ENCODE assay signal across 2 cellular contexts in the genomic region with DNA sequence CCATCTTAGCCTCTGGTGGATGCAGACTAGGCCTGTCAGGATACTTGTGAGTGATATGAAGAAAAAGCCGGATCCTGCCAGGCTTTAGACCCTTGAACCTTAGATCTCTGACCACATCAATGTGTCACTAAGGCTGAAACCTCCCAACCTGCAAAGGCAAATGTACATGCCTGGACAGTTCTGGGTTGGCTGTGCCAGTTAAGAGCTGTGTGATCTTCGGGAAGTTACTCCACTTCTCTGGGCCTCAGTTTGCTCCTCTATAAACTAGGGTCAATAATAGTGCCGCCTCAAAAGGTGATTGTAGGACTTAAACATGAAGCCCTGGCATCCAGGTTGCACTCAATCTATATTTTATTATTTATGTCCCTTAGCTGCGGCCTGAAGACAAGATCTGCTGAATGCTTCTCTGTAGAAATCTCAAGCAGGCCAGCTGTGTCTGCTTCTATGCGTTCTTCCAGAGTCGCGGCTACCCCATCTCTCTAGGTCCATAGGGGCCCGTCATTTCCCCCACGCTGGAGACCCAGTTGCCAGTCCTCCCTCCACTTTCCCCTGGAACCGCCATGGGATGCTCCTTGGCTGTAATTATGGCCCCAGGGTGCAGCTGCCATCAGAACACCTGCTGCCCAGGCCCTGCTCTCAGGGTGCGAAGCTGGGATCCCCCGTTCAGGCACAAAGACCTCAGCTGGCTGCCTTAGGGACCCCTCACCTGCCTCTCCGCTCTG.
TF ChIP-seq lines count a peak whose summit lies in the region.

No MANE protein-coding gene starts in this region.

TF ChIP-seq in HepG2, 621 proteins besides CTCF, POLR2A, EP300 and RAD21:
- TF ChIP-seq SMAD3 (CRISPR knock-in tag; IDR thresholded peaks at IDR 0.05) (no peak), ZNF768 (CRISPR knock-in tag; IDR thresholded peaks at IDR 0.05) (peak; percentile 72; the same call in 1 of the 2 replicates)

TF ChIP-seq in neural cell, 6 proteins besides CTCF, POLR2A, EP300 and RAD21:
- TF ChIP-seq MXI1 (conservative IDR thresholded peaks at IDR 0.05; ENCODE audit: poor library complexity, severe bottlenecking) (peak; percentile 36), TAF1 (IDR thresholded peaks at IDR 0.05; ENCODE audit: low read depth) (no peak), EZH2 (IDR thresholded peaks at IDR 0.05; ENCODE audit: borderline replicate concordance, insufficient read depth, low read length, poor library complexity, severe bottlenecking) (no peak)
